In genomic region chr1:2109581-2110021, GRCh38 we compare ENCODE assay signal across 19 cellular contexts. TPM values are rescaled to one million over a fixed set of nuclear protein-coding genes. Genes with fewer than 3 reads are reported as not detected.
DNase-seq lines count a peak whose midpoint lies in the region; FAIRE-seq and TF ChIP-seq lines count a peak whose summit lies in the region.
"Had no signal": no experiment of that assay in that cellular context is flagged by ENCODE, and none has a peak within 500 bp of the region (broad histone marks: within the 10 kb centered on the region; RNA-seq: fewer than 3 reads in every experiment).

No MANE protein-coding gene starts in this region.

- TF ChIP-seq POLR2A in H1 (IDR thresholded peaks at IDR 0.05; ENCODE audit: control extremely low read depth in 1 of 2, low read depth in 2 of 2, low read length in 2 of 2): no peak

- H3K36me3 ChIP-seq in BLaER1: peaks cover 25% of the 10 kb centered on the region
- peaks cover 0 to 7% (median 3%) of the 10 kb centered on the region in 4 experiments; a peak in 2 of 8 replicates for H3K36me3 ChIP-seq in H1 (ENCODE audit: control insufficient read depth in 2 of 4, insufficient read depth in 4 of 4, low read length in 3 of 4)
- no peaks in the 10 kb centered on the region for H3K36me3 ChIP-seq in osteoblast (ENCODE audit: insufficient read depth, low read length)
- no peaks in the 10 kb centered on the region for H3K36me3 ChIP-seq in mesendoderm (ENCODE audit: control insufficient read depth, insufficient read depth, low read length)

- POLR2A ChIA-PET in H1 (lab: Charles Lee; ENCODE audit: partially characterized antibody): no interaction called here

- H4K20me1 ChIP-seq in BLaER1 (peaks cover 100% of the 10 kb centered on the region), H1 (replicated peaks in 1 of 2; ENCODE audit: control insufficient read depth in 1 of 2, insufficient read depth in 2 of 2, low read length in 2 of 2) (peaks cover 8 to 14% of the 10 kb centered on the region in 2 experiments), osteoblast (ENCODE audit: insufficient read depth, low read length) (no peaks in the 10 kb centered on the region)

- H3K18ac ChIP-seq in H1 (ENCODE audit: extremely low read depth, low read length) (no peak overlapping the region), mesendoderm (ENCODE audit: low read length) (no peak overlapping the region)

- H3K4me3 ChIP-seq in BLaER1 (no peak overlapping the region), H1 (ENCODE audit: extremely low read depth in 1 of 4, insufficient read depth in 2 of 4, low read depth in 3 of 4, low read length in 4 of 4) (no peak overlapping the region), osteoblast (ENCODE audit: insufficient read depth, low read length) (no peak overlapping the region), mesendoderm (ENCODE audit: low read length) (no peak overlapping the region)
- H3K4me3 ChIP-seq: Peyer's patch had no signal

- H3K4me1 ChIP-seq in BLaER1: peaks cover 99% of the 10 kb centered on the region
- no peaks in the 10 kb centered on the region; a peak in 1 of 7 replicates for H3K4me1 ChIP-seq in H1 (replicated peaks in 1 of 4; ENCODE audit: control insufficient read depth in 3 of 4, insufficient read depth in 4 of 4, low read length in 3 of 4)
- H3K4me1 ChIP-seq in osteoblast (ENCODE audit: insufficient read depth, low read length): no peaks in the 10 kb centered on the region
- no peaks in the 10 kb centered on the region for H3K4me1 ChIP-seq in mesendoderm (ENCODE audit: control insufficient read depth, low read depth, low read length)

- H2BK5ac ChIP-seq in H1 (ENCODE audit: low read depth, low read length) (no peak overlapping the region), mesendoderm (ENCODE audit: low read length) (no peak overlapping the region)

- H4K5ac ChIP-seq in H1 (ENCODE audit: insufficient read length, low read depth, low read length) (no peak overlapping the region), mesendoderm (ENCODE audit: low read length) (no peak overlapping the region)

- intact Hi-C loops in CD14-positive monocyte (cut with micrococcal nuclease): no loop called here

- peak overlapping the region; percentile 38; the same call in 1 of the 2 replicates for H4K8ac ChIP-seq in H1 (ENCODE audit: extremely low read depth, insufficient read depth, low read length)
- no peak overlapping the region for H4K8ac ChIP-seq in mesendoderm (ENCODE audit: low read depth, low read length)

- H3K4me2 ChIP-seq in BLaER1 (peak overlapping the region; percentile 90), H1 (ENCODE audit: insufficient read depth in 1 of 2, low read depth in 2 of 2, low read length in 2 of 2) (no peak overlapping the region), osteoblast (ENCODE audit: insufficient read depth, low read length) (no peak overlapping the region), mesendoderm (ENCODE audit: low read length) (no peak overlapping the region)
- H3K4me2 ChIP-seq: KMS-11 had no signal

- H3K23ac ChIP-seq in H1 (ENCODE audit: insufficient read length) (no peak overlapping the region), mesendoderm (ENCODE audit: low read length) (no peak overlapping the region)

- H2BK12ac ChIP-seq in H1 (ENCODE audit: low read depth, low read length): no peak overlapping the region

- H3K4me1 Mint-ChIP-seq in CD14-positive monocyte: peaks cover 10% of the 10 kb centered on the region

- H2BK15ac ChIP-seq in H1 (ENCODE audit: low read length): no peak overlapping the region
- no peak overlapping the region for H2BK15ac ChIP-seq in mesendoderm (replicated peaks; ENCODE audit: low read depth)

- no peaks in the 10 kb centered on the region for H3K36me3 Mint-ChIP-seq in CD14-positive monocyte

- no peak overlapping the region for H4K91ac ChIP-seq in H1 (replicated peaks; ENCODE audit: insufficient read length, low read length)

- H3K14ac ChIP-seq in H1 (ENCODE audit: insufficient read length): no peak overlapping the region

- H3K27me3 Mint-ChIP-seq in CD14-positive monocyte (ENCODE audit: low read depth in 3 of 3): peaks cover 2 to 4% (median 3%) of the 10 kb centered on the region in 3 donors

- no peak overlapping the region for H2BK20ac ChIP-seq in H1 (ENCODE audit: low read length)

- WGBS in H1 (ENCODE audit: extremely low coverage in 1 of 2, insufficient coverage in 1 of 2, insufficient read length in 1 of 2, insufficient replicate concordance in 2 of 2, low coverage in 1 of 2, low lambda C conversion rate in 2 of 2, missing lambda C conversion rate in 1 of 2), 2 experiments: 81% methylated on average over 22 of the region's 24 CpGs; no CpG with 5 or more reads in 1 of the 2 experiments
- WGBS in mesendoderm (ENCODE audit: extremely low coverage, insufficient coverage, low lambda C conversion rate): no CpG with 5 or more reads among the region's 24 CpGs

- H2AFZ ChIP-seq in H1 (ENCODE audit: low read length): no peak overlapping the region
- H2AFZ ChIP-seq in osteoblast (ENCODE audit: low read length): no peak overlapping the region

- H3K27me3 ChIP-seq in BLaER1 (peaks cover 3% of the 10 kb centered on the region; the same call in 1 of the 2 replicates), H1 (replicated peaks in 1 of 4; ENCODE audit: control insufficient read depth in 3 of 4, extremely low read depth in 1 of 4, insufficient read depth in 3 of 4, low read length in 3 of 4) (no peaks in the 10 kb centered on the region), osteoblast (ENCODE audit: insufficient read depth, low read length) (no peaks in the 10 kb centered on the region), mesendoderm (ENCODE audit: insufficient read depth, low read length, poor library complexity) (no peaks in the 10 kb centered on the region)
- H3K27me3 ChIP-seq: Peyer's patch had no signal

- H3K56ac ChIP-seq in H1 (replicated peaks; ENCODE audit: insufficient read length, low read depth, low read length): no peak overlapping the region
- no peak overlapping the region for H3K56ac ChIP-seq in mesendoderm (ENCODE audit: low read length)

- H3K27ac ChIP-seq in BLaER1 (no peak overlapping the region), H1 (ENCODE audit: low read depth, low read length) (no peak overlapping the region), osteoblast (ENCODE audit: low read depth, low read length) (no peak overlapping the region), mesendoderm (ENCODE audit: low read depth, low read length) (no peak overlapping the region)
- H3K27ac ChIP-seq: KMS-11, Peyer's patch had no signal

- TF ChIP-seq RAD21 in H1 (IDR thresholded peaks at IDR 0.05 in 1 of 2, conservative IDR thresholded peaks at IDR 0.05 in 1 of 2; ENCODE audit: low read depth in 2 of 2, low read length in 2 of 2): no peak

- H3K27ac Mint-ChIP-seq in CD14-positive monocyte: no peak overlapping the region
- H3K27ac Mint-ChIP-seq: CD8-positive, alpha-beta T cell had no signal

- no peaks in the 10 kb centered on the region; the same call in 1 of the 2 replicates for H3K79me1 ChIP-seq in H1 (ENCODE audit: low read depth, low read length)
- no peaks in the 10 kb centered on the region for H3K79me1 ChIP-seq in mesendoderm (ENCODE audit: low read length)

- no peak overlapping the region for H2AK5ac ChIP-seq in H1 (ENCODE audit: low read depth, low read length)
- H2AK5ac ChIP-seq in mesendoderm (ENCODE audit: low read length): no peak overlapping the region

- no peak overlapping the region for H3K9ac ChIP-seq in BLaER1
- H3K9ac ChIP-seq in H1 (replicated peaks in 1 of 4; ENCODE audit: extremely low read depth in 1 of 4, low read depth in 3 of 4, low read length in 3 of 4): no peak overlapping the region
- no peak overlapping the region for H3K9ac ChIP-seq in mesendoderm (ENCODE audit: low read length)
- H3K9ac ChIP-seq: KMS-11 had no signal

- no peak for TF ChIP-seq CTCF in CD14-positive monocyte (IDR thresholded peaks at IDR 0.05)
- TF ChIP-seq CTCF in H1 (IDR thresholded peaks at IDR 0.05; ENCODE audit: control extremely low read depth in 1 of 3, insufficient read depth in 1 of 3, low read depth in 1 of 3, low read length in 3 of 3): no peak
- TF ChIP-seq CTCF in osteoblast (IDR thresholded peaks at IDR 0.05; ENCODE audit: extremely low read depth, low read depth, low read length): no peak

- H3K79me2 ChIP-seq in H1 (ENCODE audit: control insufficient read depth in 1 of 2, insufficient read depth in 2 of 2, low read length in 2 of 2) (no peaks in the 10 kb centered on the region), osteoblast (ENCODE audit: insufficient read depth, low read length) (no peaks in the 10 kb centered on the region), mesendoderm (ENCODE audit: control insufficient read depth, insufficient read depth, low read length) (no peaks in the 10 kb centered on the region)

- DNase-seq in CD14-positive monocyte (ENCODE audit: low spot score): peak; percentile 39
- DNase-seq in H1 (ENCODE audit: low read depth in 1 of 2, low spot score in 2 of 2): no peak
- peak; percentile 66 for DNase-seq in osteoblast (ENCODE audit: insufficient read length, low spot score, missing footprints)
- no peak for DNase-seq in NCI-H1436 (lab: John Stamatoyannopoulos, UW)
- no peak for DNase-seq in activated CD4-positive, alpha-beta T cell treated with anti-CD3 and anti-CD28 coated beads for 1 hour
- DNase-seq in mesendoderm: no peak
- DNase-seq: CD8-positive, alpha-beta T cell; DND-41; GOT3; NCI-H1105; NCI-H2081; NCI-H2171; NCI-H524 treated with DMSO at 0.1 percent for 48 hours; NCI-H82; Peyer's patch had no signal

- TF ChIP-seq EP300 in H1 (IDR thresholded peaks at IDR 0.05; ENCODE audit: borderline replicate concordance in 1 of 2, low read depth in 2 of 2, low read length in 2 of 2): no peak

- H3K9me3 Mint-ChIP-seq in CD14-positive monocyte: peaks cover 0 to 1% (median 0%) of the 10 kb centered on the region in 7 donors
- H3K9me3 Mint-ChIP-seq: CD8-positive, alpha-beta T cell had no signal

- H2BK120ac ChIP-seq in H1 (replicated peaks; ENCODE audit: low read depth, low read length) (no peak overlapping the region), mesendoderm (ENCODE audit: low read depth, low read length) (no peak overlapping the region)

- H3K4ac ChIP-seq in H1 (replicated peaks; ENCODE audit: insufficient read length, low read depth, low read length) (no peak overlapping the region), mesendoderm (ENCODE audit: low read depth, low read length) (no peak overlapping the region)

- no peak overlapping the region for H3K4me3 Mint-ChIP-seq in CD14-positive monocyte
- H3K4me3 Mint-ChIP-seq: CD8-positive, alpha-beta T cell had no signal

- FAIRE-seq in H1 (lab: Jason Lieb, UNC): no peak
- FAIRE-seq: GM12891, HTR-8/SVneo had no signal

- H3K23me2 ChIP-seq in H1 (ENCODE audit: low read depth, low read length): no peaks in the 10 kb centered on the region; the same call in 1 of the 2 replicates

- H3K9me3 ChIP-seq in BLaER1 (no peaks in the 10 kb centered on the region), H1 (ENCODE audit: insufficient read depth in 2 of 2, low read depth in 1 of 2, low read length in 1 of 2) (no peaks in the 10 kb centered on the region), osteoblast (ENCODE audit: low read depth, low read length) (no peaks in the 10 kb centered on the region)
- H3K9me3 ChIP-seq: Peyer's patch had no signal

- CTCF ChIA-PET in H1 (lab: Charles Lee; ENCODE audit: partially characterized antibody): interaction anchor here (0.9 to 5.6 kb wide), 14 partner anchors 10 to 65 kb away, joined by 3 to 58 read pairs (median 4); no protein-coding TSS in a partner anchor

RNA-seq across cellular contexts. Expression of gene PRKCZ, which starts 59.4 kb away (rescaled TPM):
- polyA plus RNA-seq in CD14-positive monocyte (1 to 10 TPM in 1 of 2 donors, under 1 TPM in 1; 0.74 to 1.4 TPM), H1 (2011; rRNA removed) (37.4 and 55.9 TPM in 2 replicates)
- 45.1 and 49.4 TPM in 2 replicates for total RNA-seq in H1 (2021; fragmentation: NEBNext Ultra II Directional; extraction: Animal tissue kit (Norgen Biotek cat#: 25700))
- 46.4 TPM for polyA plus RNA-seq in H1 (2011; cell fraction: cytosol; rRNA removed)
- polyA plus RNA-seq in H1 (2011; cell fraction: nucleus; rRNA removed): 136 TPM
- polyA plus RNA-seq in H1 (2012, experiment 1 of 2): 43.5 to 47.4 TPM (median 45.9 TPM) in 4 replicates
- 43.8 TPM for polyA plus RNA-seq in H1 (2012, experiment 2 of 2)
- polyA plus RNA-seq in H1 (2013, experiment 1 of 2): 26.2 TPM
- polyA plus RNA-seq in H1 (2013, experiment 2 of 2): 26.6 TPM
- 26.1 and 68.1 TPM in 2 replicates for polyA minus RNA-seq in H1 (2011; rRNA and poly(A)+ RNA removed)
- 23.0 TPM for polyA minus RNA-seq in H1 (2011; cell fraction: cytosol; rRNA and poly(A)+ RNA removed)
- 32.2 TPM for polyA minus RNA-seq in H1 (2011; cell fraction: nucleus; rRNA and poly(A)+ RNA removed)
- total RNA-seq in osteoblast: 0.29 and 0.72 TPM in 2 replicates
- polyA plus RNA-seq in mesendoderm (2013, experiment 1 of 2): 19.4 TPM
- 19.8 TPM for polyA plus RNA-seq in mesendoderm (2013, experiment 2 of 2)

Comparison
In these comparisons a context has a peak if more than half of its experiments do, and no peak if none do; other contexts are left out.
1. DNase-seq: peak in CD14-positive monocyte (single experiment) and osteoblast (single experiment); none in H1 (0 of 2), NCI-H1436 (single experiment), activated CD4-positive, alpha-beta T cell treated with anti-CD3 and anti-CD28 coated beads for 1 hour (single experiment) and mesendoderm (single experiment).
2. RNA of gene PRKCZ, which starts 59.4 kb away (total RNA-seq): 45.1 to 49.4 TPM in H1; 0.29 to 0.72 TPM in osteoblast; every median in the first group is over 10 times any median in the second.